ENCODE assay signal across 22 cellular contexts in genomic region chr1:116008651-116009380, GRCh38. TPM values are rescaled to one million over a fixed set of nuclear protein-coding genes. Genes with fewer than 3 reads are reported as not detected.
DNase-seq lines count a peak whose midpoint lies in the region; ATAC-seq and TF ChIP-seq lines count a peak whose summit lies in the region.
"Had no signal": no experiment of that assay in that cellular context is flagged by ENCODE, and none has a peak within 500 bp of the region (broad histone marks: within the 10 kb centered on the region; RNA-seq: fewer than 3 reads in every experiment).

No MANE protein-coding gene starts in this region.

- DNase-seq in T-helper 17 cell (no peak), retina (peak; percentile 23), NOMO-1 treated with dmso at 0.1 percent for 144 hours (lab: John Stamatoyannopoulos, UW; ENCODE audit: unreplicated experiment) (no peak), NCI-H187 treated with DMSO at 0.1 percent for 48 hours (lab: John Stamatoyannopoulos, UW) (no peak), tibial artery (no peak)
- DNase-seq: activated CD4-positive, alpha-beta T cell treated with anti-CD3 and anti-CD28 coated beads, Interleukin-2, amount 10 ng/mL, durations not matched to agents 7 days and 5 days; CD8-positive, alpha-beta T cell; GDM1; GOT3; NCI-H1105; NCI-H2081; stimulated activated CD8-positive, alpha-beta memory T cell treated with anti-CD3 and anti-CD28 coated beads, Interleukin-4, amount 100 ng/mL, for 48 hours; T-helper 2 cell; WERI-Rb-1 had no signal

- H3K27ac ChIP-seq in cingulate gyrus (ENCODE audit: low read depth, low read length), result peak overlapping the region; percentile 87
- H3K27ac ChIP-seq in layer of hippocampus (ENCODE audit: low read depth, low read length), result peak overlapping the region; percentile 82
- H3K27ac ChIP-seq in tibial artery, result no peak overlapping the region
- H3K27ac ChIP-seq: coronary artery, HL-60, vagina, WERI-Rb-1 had no signal

- ATAC-seq in T-helper 17 cell, result no peak
- ATAC-seq: CD8-positive, alpha-beta T cell; HepG2 had no signal

- TF ChIP-seq CTCF in tibial artery (IDR thresholded peaks at IDR 0.05), result no peak

- no peaks in the 10 kb centered on the region for H3K9me3 ChIP-seq in T-helper 17 cell (ENCODE audit: control insufficient read depth, low read length, poor library complexity, severe bottlenecking)
- no peaks in the 10 kb centered on the region for H3K9me3 ChIP-seq in tibial artery
- H3K9me3 ChIP-seq: vagina had no signal

- peaks cover 2% of the 10 kb centered on the region for H3K36me3 Mint-ChIP-seq in T-helper 17 cell (ENCODE audit: low read depth)
- H3K36me3 Mint-ChIP-seq: activated naive CD8-positive, alpha-beta T cell; CD8-positive, alpha-beta T cell had no signal

- peaks cover 0 to under 1% (median 0%) of the 10 kb centered on the region in 4 donors for H3K4me1 ChIP-seq in tibial artery
- H3K4me1 ChIP-seq: vagina had no signal

- H3K36me3 ChIP-seq in tibial artery, result peaks cover 0 to 4% (median 3%) of the 10 kb centered on the region in 3 donors
- H3K36me3 ChIP-seq: vagina, WERI-Rb-1 had no signal

- H3K27me3 Mint-ChIP-seq in T-helper 17 cell, result no peaks in the 10 kb centered on the region
- H3K27me3 Mint-ChIP-seq: activated CD4-positive, alpha-beta T cell treated with anti-CD3 and anti-CD28 coated beads, Interleukin-2, amount 10 ng/mL, durations not matched to agents 7 days and 5 days; activated naive CD8-positive, alpha-beta T cell had no signal

- peaks cover 16% of the 10 kb centered on the region for H3K4me1 Mint-ChIP-seq in T-helper 17 cell

- H3K4me3 ChIP-seq in tibial artery, result no peak overlapping the region
- H3K4me3 ChIP-seq: coronary artery, vagina had no signal

- no peak overlapping the region for H3K4me3 Mint-ChIP-seq in T-helper 17 cell
- H3K4me3 Mint-ChIP-seq: activated CD4-positive, alpha-beta T cell treated with anti-CD3 and anti-CD28 coated beads, Interleukin-2, amount 10 ng/mL, durations not matched to agents 7 days and 5 days; activated naive CD8-positive, alpha-beta T cell; CD8-positive, alpha-beta T cell had no signal

- intact Hi-C loops in tibial artery (cut with DNase I; ENCODE audit: low total_unique reads), result no loop called here

- peak overlapping the region; percentile 2 for H3K27ac Mint-ChIP-seq in T-helper 17 cell
- H3K27ac Mint-ChIP-seq: activated CD4-positive, alpha-beta T cell treated with anti-CD3 and anti-CD28 coated beads, Interleukin-2, amount 10 ng/mL, durations not matched to agents 7 days and 5 days; activated T-helper 2 cell treated with anti-CD3 and anti-CD28 coated beads, Interferon-gamma antibody, Interleukin-2, Interleukin-4, amounts not matched to agents 10 μg/mL and 5 μg/mL and 100 μg/mL, durations not matched to agents 14 hours and 24 hours and 36 hours; CD8-positive, alpha-beta T cell had no signal

- H3K27me3 ChIP-seq in layer of hippocampus (ENCODE audit: control insufficient read depth, insufficient read depth, low read length) (no peaks in the 10 kb centered on the region), tibial artery (no peaks in the 10 kb centered on the region)
- H3K27me3 ChIP-seq: vagina had no signal

RNA-seq across cellular contexts. Expression of gene SLC22A15, which starts 32.5 kb away (rescaled TPM):
- 1 to 10 TPM in 1 of 2 donors, under 1 TPM in 1; 0.68 to 2.3 TPM for total RNA-seq in T-helper 17 cell

Comparison
In these comparisons a context has a peak if more than half of its experiments do, and no peak if none do; other contexts are left out.
1. H3K27ac ChIP-seq: peak in cingulate gyrus (single experiment) and layer of hippocampus (single experiment); none in tibial artery (0 of 2).